ENCODE assay signal across 18 cellular contexts in genomic region chr13:30204564-30204963, GRCh38.
DNase-seq lines count a peak whose midpoint lies in the region; ATAC-seq lines count a peak whose summit lies in the region.
"Had no signal": no experiment of that assay in that cellular context is flagged by ENCODE, and none has a peak within 500 bp of the region (broad histone marks: within the 10 kb centered on the region; RNA-seq: fewer than 3 reads in every experiment).

No MANE protein-coding gene starts in this region.

- H3K4me1 Mint-ChIP-seq in activated CD4-positive, alpha-beta T cell treated with anti-CD3 and anti-CD28 coated beads, Interleukin-2, amount 10 ng/mL, durations not matched to agents 24 days and 14 days = no peaks in the 10 kb centered on the region
- no peaks in the 10 kb centered on the region for H3K4me1 Mint-ChIP-seq in T-helper 2 cell treated with Interferon-gamma antibody and Interleukin-4, amounts not matched to agents 5 μg/mL and 100 μg/mL, for 36 hours (ENCODE audit: low read depth)

- peak; percentile 20 for DNase-seq in activated CD4-positive, alpha-beta T cell treated with anti-CD3 and anti-CD28 coated beads for 48 hours
- DNase-seq in activated CD4-positive, alpha-beta T cell treated with anti-CD3 and anti-CD28 coated beads, Interleukin-2, amount 10 ng/mL, durations not matched to agents 24 days and 14 days = no peak
- peak; percentile 15 for DNase-seq in T-helper 2 cell treated with Interferon-gamma antibody and Interleukin-4, amounts not matched to agents 5 μg/mL and 100 μg/mL, for 36 hours (ENCODE audit: low spot score)
- DNase-seq in NCI-H1694 (lab: John Stamatoyannopoulos, UW) = no peak
- no peak for DNase-seq in mucosa of gallbladder (ENCODE audit: low spot score)
- DNase-seq in NK-92 (lab: John Stamatoyannopoulos, UW; ENCODE audit: unreplicated experiment) = no peak
- DNase-seq: activated CD8-positive, alpha-beta memory T cell treated with anti-CD3 and anti-CD28 coated beads, Interleukin-2, amount 10 ng/mL, durations not matched to agents 7 days and 5 days; aorta; BE2C; Calu3; HFFc6; NCI-H1417; PC-9; small intestine; thyroid gland had no signal

- no peaks in the 10 kb centered on the region for H3K27me3 Mint-ChIP-seq in activated CD4-positive, alpha-beta T cell treated with anti-CD3 and anti-CD28 coated beads, Interleukin-2, amount 10 ng/mL, durations not matched to agents 24 days and 14 days
- H3K27me3 Mint-ChIP-seq in T-helper 2 cell treated with Interferon-gamma antibody and Interleukin-4, amounts not matched to agents 5 μg/mL and 100 μg/mL, for 36 hours (ENCODE audit: low read depth) = no peaks in the 10 kb centered on the region
- H3K27me3 Mint-ChIP-seq: activated CD8-positive, alpha-beta memory T cell treated with anti-CD3 and anti-CD28 coated beads, Interleukin-2, amount 10 ng/mL, durations not matched to agents 7 days and 5 days; progenitor cell of endocrine pancreas had no signal

- no peak overlapping the region for H3K4me3 Mint-ChIP-seq in activated CD4-positive, alpha-beta T cell treated with anti-CD3 and anti-CD28 coated beads, Interleukin-2, amount 10 ng/mL, durations not matched to agents 24 days and 14 days
- H3K4me3 Mint-ChIP-seq in T-helper 2 cell treated with Interferon-gamma antibody and Interleukin-4, amounts not matched to agents 5 μg/mL and 100 μg/mL, for 36 hours = no peak overlapping the region
- H3K4me3 Mint-ChIP-seq: activated CD8-positive, alpha-beta memory T cell treated with anti-CD3 and anti-CD28 coated beads, Interleukin-2, amount 10 ng/mL, durations not matched to agents 7 days and 5 days; HFFc6 had no signal

- H3K27ac Mint-ChIP-seq in activated CD4-positive, alpha-beta T cell treated with anti-CD3 and anti-CD28 coated beads, Interleukin-2, amount 10 ng/mL, durations not matched to agents 24 days and 14 days = no peak overlapping the region
- H3K27ac Mint-ChIP-seq in T-helper 2 cell treated with Interferon-gamma antibody and Interleukin-4, amounts not matched to agents 5 μg/mL and 100 μg/mL, for 36 hours = no peak overlapping the region
- H3K27ac Mint-ChIP-seq: activated CD8-positive, alpha-beta memory T cell treated with anti-CD3 and anti-CD28 coated beads, Interleukin-2, amount 10 ng/mL, durations not matched to agents 7 days and 5 days; HFFc6; progenitor cell of endocrine pancreas had no signal

- H3K9me3 Mint-ChIP-seq in activated CD4-positive, alpha-beta T cell treated with anti-CD3 and anti-CD28 coated beads, Interleukin-2, amount 10 ng/mL, durations not matched to agents 24 days and 14 days = no peaks in the 10 kb centered on the region
- no peaks in the 10 kb centered on the region for H3K9me3 Mint-ChIP-seq in T-helper 2 cell treated with Interferon-gamma antibody and Interleukin-4, amounts not matched to agents 5 μg/mL and 100 μg/mL, for 36 hours
- H3K9me3 Mint-ChIP-seq: HFFc6 had no signal

- H3K36me3 Mint-ChIP-seq in activated CD4-positive, alpha-beta T cell treated with anti-CD3 and anti-CD28 coated beads, Interleukin-2, amount 10 ng/mL, durations not matched to agents 24 days and 14 days (ENCODE audit: low read depth) = peaks cover 24% of the 10 kb centered on the region
- peaks cover 20% of the 10 kb centered on the region for H3K36me3 Mint-ChIP-seq in T-helper 2 cell treated with Interferon-gamma antibody and Interleukin-4, amounts not matched to agents 5 μg/mL and 100 μg/mL, for 36 hours (ENCODE audit: low read depth)

- intact Hi-C loops in activated CD4-positive, alpha-beta T cell treated with anti-CD3 and anti-CD28 coated beads, Interleukin-2, amount 10 ng/mL, durations not matched to agents 24 days and 14 days (cut with micrococcal nuclease) = no loop called here

- ATAC-seq in GM18868 (IDR thresholded peaks at IDR 0.05; ENCODE audit: unreplicated experiment) = peak; percentile 91
- ATAC-seq in HG02852 (IDR thresholded peaks at IDR 0.05; ENCODE audit: unreplicated experiment) = peak; percentile 85
- ATAC-seq: activated CD8-positive, alpha-beta memory T cell treated with anti-CD3 and anti-CD28 coated beads, Interleukin-2, amount 10 ng/mL, durations not matched to agents 7 days and 5 days had no signal

Comparison
In these comparisons a context has a peak if more than half of its experiments do, and no peak if none do; other contexts are left out.
1. DNase-seq: peak in activated CD4-positive, alpha-beta T cell treated with anti-CD3 and anti-CD28 coated beads for 48 hours (single experiment) and T-helper 2 cell treated with Interferon-gamma antibody and Interleukin-4, amounts not matched to agents 5 μg/mL and 100 μg/mL, for 36 hours (single experiment); none in activated CD4-positive, alpha-beta T cell treated with anti-CD3 and anti-CD28 coated beads, Interleukin-2, amount 10 ng/mL, durations not matched to agents 24 days and 14 days (single experiment), NCI-H1694 (single experiment), mucosa of gallbladder (single experiment) and NK-92 (single experiment).